In the genomic region with DNA sequence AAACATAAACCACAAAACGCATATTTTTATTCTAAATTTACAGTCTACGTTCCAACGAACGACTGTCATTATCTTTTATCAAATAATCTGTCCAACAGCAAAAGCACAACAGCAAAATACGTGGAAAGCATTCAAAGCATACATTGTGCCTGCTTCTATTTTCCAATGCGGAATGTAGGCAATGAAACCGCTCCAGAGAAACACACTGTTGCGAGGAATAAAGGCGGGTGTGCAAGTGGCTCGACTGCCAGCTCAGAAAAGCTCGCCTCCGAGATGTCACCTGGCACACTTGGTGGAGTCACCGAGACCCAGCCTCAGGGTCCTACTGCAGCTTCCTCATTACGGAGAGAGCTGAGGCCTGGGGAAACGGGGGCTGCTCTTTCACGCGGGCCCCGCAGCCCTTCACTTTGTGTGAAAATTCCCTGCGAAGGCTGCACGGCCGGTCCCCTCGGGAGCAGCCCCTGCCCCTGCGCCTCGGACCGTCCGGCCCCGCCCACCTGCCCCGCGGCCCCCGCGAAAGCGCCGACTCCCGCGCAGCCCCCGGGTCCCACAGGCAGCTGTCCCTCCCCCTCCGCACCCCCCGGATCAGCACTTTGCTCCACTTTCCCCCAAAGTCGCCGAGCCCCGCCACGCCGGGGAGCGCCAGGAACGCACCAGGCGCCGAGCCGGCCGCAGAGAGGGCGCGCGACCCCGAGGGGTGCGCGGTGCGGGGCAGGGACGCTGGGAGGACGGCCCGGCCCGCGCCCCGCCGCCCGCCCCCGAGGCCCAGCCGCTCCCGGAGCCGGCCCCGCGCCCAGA, we compare ENCODE assay signal across 8 cellular contexts. TPM values are rescaled to one million over a fixed set of nuclear protein-coding genes. Genes with fewer than 3 reads are reported as not detected.
A peak's percentile ranks its signal among the peaks of the same experiment; 100 is the strongest.
DNase-seq lines count a peak whose midpoint lies in the region; ATAC-seq and TF ChIP-seq lines count a peak whose summit lies in the region.

No MANE protein-coding gene starts in this region.

- H3K9me3 Mint-ChIP-seq in CD8-positive, alpha-beta T cell, result no peaks in the 10 kb centered on the region
- no peaks in the 10 kb centered on the region for H3K9me3 Mint-ChIP-seq in activated naive CD4-positive, alpha-beta T cell treated with anti-CD3 and anti-CD28 coated beads, Interleukin-2, amount 50 U/mL, for 24 hours
- H3K9me3 Mint-ChIP-seq in osteocyte (ENCODE audit: unreplicated experiment), result no peaks in the 10 kb centered on the region

- CTCF ChIA-PET in CD8-positive, alpha-beta T cell (lab: Charles Lee), result interaction anchor here (0.7 to 5.3 kb wide), 19 partner anchors 10 to 107 kb away, joined by 3 to 22 read pairs (median 4); no protein-coding TSS in a partner anchor

- no peaks in the 10 kb centered on the region for H3K9me3 ChIP-seq in CD8-positive, alpha-beta T cell (ENCODE audit: low read length)
- no peaks in the 10 kb centered on the region for H3K9me3 ChIP-seq in transverse colon

- TF ChIP-seq POLR2A in transverse colon (IDR thresholded peaks at IDR 0.05), result peak; percentile 64

- peak overlapping the region; percentile 86 for H3K27ac Mint-ChIP-seq in CD8-positive, alpha-beta T cell
- H3K27ac Mint-ChIP-seq in activated naive CD4-positive, alpha-beta T cell treated with anti-CD3 and anti-CD28 coated beads, Interleukin-2, amount 50 U/mL, for 24 hours, result peak overlapping the region; percentile 92
- no peak overlapping the region for H3K27ac Mint-ChIP-seq in osteocyte (ENCODE audit: unreplicated experiment)

- H3K4me3 Mint-ChIP-seq in CD8-positive, alpha-beta T cell, result peak overlapping the region; percentile 77
- peak overlapping the region; percentile 89 for H3K4me3 Mint-ChIP-seq in activated naive CD4-positive, alpha-beta T cell treated with anti-CD3 and anti-CD28 coated beads, Interleukin-2, amount 50 U/mL, for 24 hours
- H3K4me3 Mint-ChIP-seq in osteocyte (ENCODE audit: unreplicated experiment), result peak overlapping the region; percentile 45

- ATAC-seq in CD8-positive, alpha-beta T cell, result peak; percentile 43
- ATAC-seq in HG03108 (IDR thresholded peaks at IDR 0.05; ENCODE audit: unreplicated experiment) (peak; percentile 6), Right ventricle myocardium superior (ENCODE audit: poor library complexity) (peak; percentile 18), GM19035 (IDR thresholded peaks at IDR 0.05; ENCODE audit: unreplicated experiment) (no peak)

- WGBS in transverse colon (ENCODE audit: low coverage in 1 of 2), 2 donors, result 0 to 3% methylated on average over 5 to 22 of the region's 70 CpGs

- peaks cover 63% of the 10 kb centered on the region for H3K4me1 Mint-ChIP-seq in CD8-positive, alpha-beta T cell (ENCODE audit: low read depth)
- H3K4me1 Mint-ChIP-seq in activated naive CD4-positive, alpha-beta T cell treated with anti-CD3 and anti-CD28 coated beads, Interleukin-2, amount 50 U/mL, for 24 hours, result peaks cover 72% of the 10 kb centered on the region
- H3K4me1 Mint-ChIP-seq in osteocyte (ENCODE audit: unreplicated experiment), result peaks cover 4% of the 10 kb centered on the region

- H3K27me3 Mint-ChIP-seq in CD8-positive, alpha-beta T cell (ENCODE audit: low read depth), result no peaks in the 10 kb centered on the region
- H3K27me3 Mint-ChIP-seq in activated naive CD4-positive, alpha-beta T cell treated with anti-CD3 and anti-CD28 coated beads, Interleukin-2, amount 50 U/mL, for 24 hours, result no peaks in the 10 kb centered on the region
- H3K27me3 Mint-ChIP-seq in osteocyte (ENCODE audit: unreplicated experiment), result peaks cover 76% of the 10 kb centered on the region

- TF ChIP-seq EP300 in transverse colon (IDR thresholded peaks at IDR 0.05; ENCODE audit: low read depth), result no peak

- in situ Hi-C loops in transverse colon (cut with MboI; ENCODE audit: low pct_ligation_motif_present in 1 of 4, low pct_unique_long_range_greater_than_20kb in 1 of 4, low sequenced_read_pairs in 3 of 4), result no loop called here

- POLR2A ChIA-PET in CD8-positive, alpha-beta T cell (lab: Charles Lee), result interaction anchor here (0.7 to 6.6 kb wide), 19 partner anchors 9 to 335 kb away, joined by 3 to 112 read pairs (median 5); no protein-coding TSS in a partner anchor

- intact Hi-C loops in CD8-positive, alpha-beta T cell (cut with DNase I, micrococcal nuclease), result loop anchor here (2.0 to 5.0 kb wide), 7 partner anchors 29 to 1083 kb away; partner anchors contain the start of genes COX5B (in 1 of the 2), MITD1 (in 1 of the 2) and MRPL30 (in 1 of the 2)
- intact Hi-C loops in Right ventricle myocardium superior (cut with DNase I) (loop anchor here (2.0 to 10.0 kb wide), 2 partner anchors 79 to 95 kb away; no protein-coding TSS in a partner anchor), transverse colon (cut with DNase I; ENCODE audit: low total_unique reads) (loop anchor here (5.0 kb wide), 1 partner anchor 77 kb away; no protein-coding TSS in a partner anchor)

- peak overlapping the region; percentile 78 for H3K27ac ChIP-seq in CD8-positive, alpha-beta T cell (ENCODE audit: low read depth, low read length)
- peak overlapping the region; percentile 93 to 96 (median 94) for H3K27ac ChIP-seq in transverse colon

- peak overlapping the region; percentile 93 for H3K4me3 ChIP-seq in CD8-positive, alpha-beta T cell (ENCODE audit: low read depth, low read length)
- H3K4me3 ChIP-seq in transverse colon, result peak overlapping the region; percentile 77 to 97 (median 95)

- peaks cover 33% of the 10 kb centered on the region for H3K36me3 Mint-ChIP-seq in CD8-positive, alpha-beta T cell
- no peaks in the 10 kb centered on the region for H3K36me3 Mint-ChIP-seq in activated naive CD4-positive, alpha-beta T cell treated with anti-CD3 and anti-CD28 coated beads, Interleukin-2, amount 50 U/mL, for 24 hours
- H3K36me3 Mint-ChIP-seq in osteocyte (ENCODE audit: unreplicated experiment), result no peaks in the 10 kb centered on the region

- no peak for TF ChIP-seq CTCF in CD8-positive, alpha-beta T cell (IDR thresholded peaks at IDR 0.05)
- TF ChIP-seq CTCF in osteocyte (IDR thresholded peaks at IDR 0.05) (no peak), transverse colon (IDR thresholded peaks at IDR 0.05) (no peak)

- H3K27me3 ChIP-seq in CD8-positive, alpha-beta T cell (ENCODE audit: insufficient read depth, low read length), result no peaks in the 10 kb centered on the region
- H3K27me3 ChIP-seq in transverse colon, result no peaks in the 10 kb centered on the region

- no peaks in the 10 kb centered on the region for H3K36me3 ChIP-seq in CD8-positive, alpha-beta T cell (ENCODE audit: insufficient read depth, low read length)
- no peaks in the 10 kb centered on the region for H3K36me3 ChIP-seq in transverse colon

- DNase-seq in CD8-positive, alpha-beta T cell, result peak; percentile 47 to 81 (median 66)
- DNase-seq in RKO (ENCODE audit: low spot score) (peak; percentile 40), Right ventricle myocardium superior (peak; percentile 57), osteocyte (ENCODE audit: extremely low spot score, unreplicated experiment) (no peak), transverse colon (peak; percentile 70)

- H3K4me1 ChIP-seq in CD8-positive, alpha-beta T cell (ENCODE audit: insufficient read depth, low read length), result peaks cover 50% of the 10 kb centered on the region
- H3K4me1 ChIP-seq in transverse colon, result peaks cover 17 to 66% (median 53%) of the 10 kb centered on the region in 4 donors

RNA-seq across cellular contexts. Expression of gene MGAT4A, which starts 0.7 kb away (rescaled TPM):
- 100 to 1,000 TPM; 226 to 229 TPM for total RNA-seq in CD8-positive, alpha-beta T cell
- total RNA-seq in Right ventricle myocardium superior (20.0 TPM), osteocyte (0.38 TPM in 1 of 2 replicates, not detected in the other), transverse colon (100 to 1,000 TPM in 3 of 4 donors, 10 to 100 TPM in 1; 29.9 to 237 (median 124) TPM)

Comparison
In these comparisons a context has a peak if more than half of its experiments do, and no peak if none do; other contexts are left out.
1. RNA of gene MGAT4A, which starts 0.7 kb away (total RNA-seq): 226 to 229 TPM in CD8-positive, alpha-beta T cell, 29.9 to 237 TPM in transverse colon and 20.0 TPM in Right ventricle myocardium superior (single experiment); 0.38 TPM in osteocyte; every median in the first group is over 10 times any median in the second.
2. Peak in every context shown above with its lines, with median percentiles within 50 percentile points of each other: H3K4me3 Mint-ChIP-seq.